ENCODE assay signal across 8 cellular contexts in the genomic region with DNA sequence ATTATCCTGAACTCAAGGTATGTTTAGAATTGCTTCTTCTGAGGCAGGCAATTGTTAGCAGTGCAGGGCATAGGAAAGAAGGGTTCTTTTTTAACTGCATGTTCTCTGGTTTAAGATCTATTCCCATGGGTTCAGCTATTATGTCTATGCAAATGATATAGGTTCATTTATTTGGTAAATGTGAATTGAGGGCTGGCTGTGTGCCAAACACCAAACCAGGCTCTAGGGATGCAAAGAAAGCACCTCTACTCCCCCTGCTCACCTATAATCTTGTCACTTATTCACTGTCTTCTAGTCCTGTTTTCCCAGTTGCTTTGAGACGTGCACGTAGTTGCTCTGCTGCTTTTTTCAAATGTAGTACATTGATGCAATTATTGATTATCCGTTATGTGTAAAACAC. TPM values are rescaled to one million over a fixed set of nuclear protein-coding genes. Genes with fewer than 3 reads are reported as not detected.
A peak's percentile ranks its signal among the peaks of the same experiment; 100 is the strongest.
DNase-seq lines count a peak whose midpoint lies in the region; ATAC-seq and TF ChIP-seq lines count a peak whose summit lies in the region.

No MANE protein-coding gene starts in this region.

- intact Hi-C loops in right cardiac atrium (cut with DNase I): no loop called here

- ATAC-seq in WTC11: no peak
- no peak for ATAC-seq in right cardiac atrium
- no peak for ATAC-seq in stimulated activated naive B cell treated with anti-CD40 and anti-IgM and Interleukin-4, amounts not matched to agents 10 μg/mL and 1 μg/mL and 100 μg/mL, for 72 hours (replicated peaks)
- no peak for ATAC-seq in HG03432 (IDR thresholded peaks at IDR 0.05; ENCODE audit: unreplicated experiment)
- ATAC-seq in HG03039 (IDR thresholded peaks at IDR 0.05; ENCODE audit: unreplicated experiment): no peak

- H3K4me3 ChIP-seq in HUES6 (ENCODE audit: low read depth, low read length) (peak overlapping the region; percentile 92), right cardiac atrium (ENCODE audit: low read length) (peak overlapping the region; percentile 82)

- POLR2A ChIA-PET in WTC11 (lab: Charles Lee): interaction anchor here (0.8 kb wide), 1 partner anchor 181 kb away, joined by 3 read pairs; a partner anchor contains a TSS

- H3K27me3 ChIP-seq in HUES6 (ENCODE audit: control insufficient read depth, insufficient read depth, low read length) (no peaks in the 10 kb centered on the region), right cardiac atrium (ENCODE audit: control insufficient read depth, insufficient read depth) (no peaks in the 10 kb centered on the region)

- no peak overlapping the region for H3K9ac ChIP-seq in HUES6 (ENCODE audit: low read length)

- CTCF ChIA-PET in WTC11 (lab: Charles Lee): interaction anchor here (0.9 to 1.3 kb wide), 3 partner anchors 52 to 261 kb away, joined by 3 to 5 read pairs (median 5); a partner anchor contains a TSS

- H3K4me1 ChIP-seq in HUES6 (ENCODE audit: control insufficient read depth, insufficient read depth, low read length): peaks cover 5% of the 10 kb centered on the region
- peaks cover 1% of the 10 kb centered on the region for H3K4me1 ChIP-seq in right cardiac atrium (ENCODE audit: control insufficient read depth, insufficient read depth, low read length)

- H3K36me3 Mint-ChIP-seq in WTC11: peaks cover 3% of the 10 kb centered on the region
- peaks cover 3 to 7% of the 10 kb centered on the region in 2 donors for H3K36me3 Mint-ChIP-seq in stimulated activated naive B cell treated with anti-CD40 and anti-IgM and Interleukin-4, amounts not matched to agents 10 μg/mL and 1 μg/mL and 100 μg/mL, for 72 hours

- H3K36me3 ChIP-seq in HUES6 (ENCODE audit: control insufficient read depth, insufficient read depth, low read length): no peaks in the 10 kb centered on the region

- WGBS in right cardiac atrium: 77% methylated on average over 3 of the region's 3 CpGs

- DNase-seq in WTC11 (ENCODE audit: low spot score): no peak
- peak; percentile 11 to 51 (median 43) for DNase-seq in right cardiac atrium
- no peak for DNase-seq in stimulated activated naive B cell treated with anti-CD40 and anti-IgM and Interleukin-4, amounts not matched to agents 10 μg/mL and 1 μg/mL and 100 μg/mL, for 72 hours
- no peak for DNase-seq in DMS53 (lab: John Stamatoyannopoulos, UW)
- no peak for DNase-seq in effector CD8-positive, alpha-beta T cell (lab: John Stamatoyannopoulos, UW)

- peaks cover 22% of the 10 kb centered on the region for H3K9me3 Mint-ChIP-seq in WTC11
- H3K9me3 Mint-ChIP-seq in stimulated activated naive B cell treated with anti-CD40 and anti-IgM and Interleukin-4, amounts not matched to agents 10 μg/mL and 1 μg/mL and 100 μg/mL, for 72 hours: peaks cover 4% of the 10 kb centered on the region in 2 donors

- peaks cover 9% of the 10 kb centered on the region for H3K4me1 Mint-ChIP-seq in WTC11
- peaks cover 13 to 39% of the 10 kb centered on the region in 2 donors for H3K4me1 Mint-ChIP-seq in stimulated activated naive B cell treated with anti-CD40 and anti-IgM and Interleukin-4, amounts not matched to agents 10 μg/mL and 1 μg/mL and 100 μg/mL, for 72 hours

- peak overlapping the region; percentile 71 for H3K27ac Mint-ChIP-seq in WTC11
- H3K27ac Mint-ChIP-seq in stimulated activated naive B cell treated with anti-CD40 and anti-IgM and Interleukin-4, amounts not matched to agents 10 μg/mL and 1 μg/mL and 100 μg/mL, for 72 hours: peak overlapping the region; percentile 81

- H3K4me3 Mint-ChIP-seq in WTC11: peak overlapping the region; percentile 81
- peak overlapping the region; percentile 87 to 99 for H3K4me3 Mint-ChIP-seq in stimulated activated naive B cell treated with anti-CD40 and anti-IgM and Interleukin-4, amounts not matched to agents 10 μg/mL and 1 μg/mL and 100 μg/mL, for 72 hours

- H3K27me3 Mint-ChIP-seq in WTC11 (ENCODE audit: low read depth): no peaks in the 10 kb centered on the region; the same call in 1 of the 2 replicates
- no peaks in the 10 kb centered on the region for H3K27me3 Mint-ChIP-seq in stimulated activated naive B cell treated with anti-CD40 and anti-IgM and Interleukin-4, amounts not matched to agents 10 μg/mL and 1 μg/mL and 100 μg/mL, for 72 hours

- TF ChIP-seq CTCF in WTC11 (IDR thresholded peaks at IDR 0.05): no peak

- no peak overlapping the region for H3K27ac ChIP-seq in HUES6 (ENCODE audit: low read depth, low read length)
- peak overlapping the region; percentile 85 for H3K27ac ChIP-seq in right cardiac atrium (ENCODE audit: low read length)

- H3K9me3 ChIP-seq in HUES6 (ENCODE audit: control insufficient read depth, insufficient read depth, low read depth, low read length) (peaks cover 4% of the 10 kb centered on the region), right cardiac atrium (ENCODE audit: control insufficient read depth, low read length) (no peaks in the 10 kb centered on the region)

TF ChIP-seq in WTC11, 78 proteins besides CTCF, POLR2A, EP300 and RAD21:
- TF ChIP-seq, protein P1, sequence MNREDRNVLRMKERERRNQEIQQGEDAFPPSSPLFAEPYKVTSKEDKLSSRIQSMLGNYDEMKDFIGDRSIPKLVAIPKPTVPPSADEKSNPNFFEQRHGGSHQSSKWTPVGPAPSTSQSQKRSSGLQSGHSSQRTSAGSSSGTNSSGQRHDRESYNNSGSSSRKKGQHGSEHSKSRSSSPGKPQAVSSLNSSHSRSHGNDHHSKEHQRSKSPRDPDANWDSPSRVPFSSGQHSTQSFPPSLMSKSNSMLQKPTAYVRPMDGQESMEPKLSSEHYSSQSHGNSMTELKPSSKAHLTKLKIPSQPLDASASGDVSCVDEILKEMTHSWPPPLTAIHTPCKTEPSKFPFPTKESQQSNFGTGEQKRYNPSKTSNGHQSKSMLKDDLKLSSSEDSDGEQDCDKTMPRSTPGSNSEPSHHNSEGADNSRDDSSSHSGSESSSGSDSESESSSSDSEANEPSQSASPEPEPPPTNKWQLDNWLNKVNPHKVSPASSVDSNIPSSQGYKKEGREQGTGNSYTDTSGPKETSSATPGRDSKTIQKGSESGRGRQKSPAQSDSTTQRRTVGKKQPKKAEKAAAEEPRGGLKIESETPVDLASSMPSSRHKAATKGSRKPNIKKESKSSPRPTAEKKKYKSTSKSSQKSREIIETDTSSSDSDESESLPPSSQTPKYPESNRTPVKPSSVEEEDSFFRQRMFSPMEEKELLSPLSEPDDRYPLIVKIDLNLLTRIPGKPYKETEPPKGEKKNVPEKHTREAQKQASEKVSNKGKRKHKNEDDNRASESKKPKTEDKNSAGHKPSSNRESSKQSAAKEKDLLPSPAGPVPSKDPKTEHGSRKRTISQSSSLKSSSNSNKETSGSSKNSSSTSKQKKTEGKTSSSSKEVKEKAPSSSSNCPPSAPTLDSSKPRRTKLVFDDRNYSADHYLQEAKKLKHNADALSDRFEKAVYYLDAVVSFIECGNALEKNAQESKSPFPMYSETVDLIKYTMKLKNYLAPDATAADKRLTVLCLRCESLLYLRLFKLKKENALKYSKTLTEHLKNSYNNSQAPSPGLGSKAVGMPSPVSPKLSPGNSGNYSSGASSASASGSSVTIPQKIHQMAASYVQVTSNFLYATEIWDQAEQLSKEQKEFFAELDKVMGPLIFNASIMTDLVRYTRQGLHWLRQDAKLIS (CRISPR knock-in tag; IDR thresholded peaks at IDR 0.05; ENCODE audit: borderline replicate concordance): no peak
- no peak for TF ChIP-seq KAT7 (CRISPR knock-in tag; IDR thresholded peaks at IDR 0.05; ENCODE audit: borderline replicate concordance)
- no peak for TF ChIP-seq HMGA2 (CRISPR knock-in tag; IDR thresholded peaks at IDR 0.05)
- TF ChIP-seq NR3C1 (CRISPR knock-in tag; conservative IDR thresholded peaks at IDR 0.05; ENCODE audit: low read depth): no peak
- no peak for TF ChIP-seq NFYB (CRISPR knock-in tag; conservative IDR thresholded peaks at IDR 0.05; ENCODE audit: low read depth)
- no peak for TF ChIP-seq SP1 (CRISPR knock-in tag; conservative IDR thresholded peaks at IDR 0.05)
- TF ChIP-seq, protein P2, sequence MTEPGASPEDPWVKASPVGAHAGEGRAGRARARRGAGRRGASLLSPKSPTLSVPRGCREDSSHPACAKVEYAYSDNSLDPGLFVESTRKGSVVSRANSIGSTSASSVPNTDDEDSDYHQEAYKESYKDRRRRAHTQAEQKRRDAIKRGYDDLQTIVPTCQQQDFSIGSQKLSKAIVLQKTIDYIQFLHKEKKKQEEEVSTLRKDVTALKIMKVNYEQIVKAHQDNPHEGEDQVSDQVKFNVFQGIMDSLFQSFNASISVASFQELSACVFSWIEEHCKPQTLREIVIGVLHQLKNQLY (CRISPR knock-in tag; IDR thresholded peaks at IDR 0.05): no peak
- TF ChIP-seq, protein P3, sequence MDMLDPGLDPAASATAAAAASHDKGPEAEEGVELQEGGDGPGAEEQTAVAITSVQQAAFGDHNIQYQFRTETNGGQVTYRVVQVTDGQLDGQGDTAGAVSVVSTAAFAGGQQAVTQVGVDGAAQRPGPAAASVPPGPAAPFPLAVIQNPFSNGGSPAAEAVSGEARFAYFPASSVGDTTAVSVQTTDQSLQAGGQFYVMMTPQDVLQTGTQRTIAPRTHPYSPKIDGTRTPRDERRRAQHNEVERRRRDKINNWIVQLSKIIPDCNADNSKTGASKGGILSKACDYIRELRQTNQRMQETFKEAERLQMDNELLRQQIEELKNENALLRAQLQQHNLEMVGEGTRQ (CRISPR knock-in tag; IDR thresholded peaks at IDR 0.05): no peak
- no peak for TF ChIP-seq GABPB1 (CRISPR knock-in tag; IDR thresholded peaks at IDR 0.05)
- TF ChIP-seq, protein P4, sequence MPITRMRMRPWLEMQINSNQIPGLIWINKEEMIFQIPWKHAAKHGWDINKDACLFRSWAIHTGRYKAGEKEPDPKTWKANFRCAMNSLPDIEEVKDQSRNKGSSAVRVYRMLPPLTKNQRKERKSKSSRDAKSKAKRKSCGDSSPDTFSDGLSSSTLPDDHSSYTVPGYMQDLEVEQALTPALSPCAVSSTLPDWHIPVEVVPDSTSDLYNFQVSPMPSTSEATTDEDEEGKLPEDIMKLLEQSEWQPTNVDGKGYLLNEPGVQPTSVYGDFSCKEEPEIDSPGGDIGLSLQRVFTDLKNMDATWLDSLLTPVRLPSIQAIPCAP (CRISPR knock-in tag; IDR thresholded peaks at IDR 0.05): no peak
- no peak for TF ChIP-seq EMX1 (CRISPR knock-in tag; IDR thresholded peaks at IDR 0.05)
- TF ChIP-seq, protein P5, sequence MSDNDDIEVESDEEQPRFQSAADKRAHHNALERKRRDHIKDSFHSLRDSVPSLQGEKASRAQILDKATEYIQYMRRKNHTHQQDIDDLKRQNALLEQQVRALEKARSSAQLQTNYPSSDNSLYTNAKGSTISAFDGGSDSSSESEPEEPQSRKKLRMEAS (CRISPR knock-in tag; IDR thresholded peaks at IDR 0.05): no peak
- TF ChIP-seq NFATC4 (CRISPR knock-in tag; IDR thresholded peaks at IDR 0.05): no peak

RNA-seq across cellular contexts. Expression of a gene that starts 0.7 kb away (rescaled TPM):
- total RNA-seq in WTC11 (2021) (2.2 to 2.4 TPM (median 2.3 TPM) in 3 replicates), right cardiac atrium (10 to 100 TPM; 50.1 to 68.2 (median 56.1) TPM)
- polyA plus RNA-seq in right cardiac atrium: 25.6 TPM

Comparison
In these comparisons a context has a peak if more than half of its experiments do, and no peak if none do; other contexts are left out.
1. DNase-seq: peak in right cardiac atrium (3 of 3); none in WTC11 (single experiment), stimulated activated naive B cell treated with anti-CD40 and anti-IgM and Interleukin-4, amounts not matched to agents 10 μg/mL and 1 μg/mL and 100 μg/mL, for 72 hours (single experiment), DMS53 (single experiment) and effector CD8-positive, alpha-beta T cell (single experiment).
2. RNA of a gene that starts 0.7 kb away (total RNA-seq): 50.1 to 68.2 TPM in right cardiac atrium; 2.2 to 2.4 TPM in WTC11; every median in the first group is over 10 times any median in the second.